ENCODE assay signal across 3 cellular contexts in the genomic region with DNA sequence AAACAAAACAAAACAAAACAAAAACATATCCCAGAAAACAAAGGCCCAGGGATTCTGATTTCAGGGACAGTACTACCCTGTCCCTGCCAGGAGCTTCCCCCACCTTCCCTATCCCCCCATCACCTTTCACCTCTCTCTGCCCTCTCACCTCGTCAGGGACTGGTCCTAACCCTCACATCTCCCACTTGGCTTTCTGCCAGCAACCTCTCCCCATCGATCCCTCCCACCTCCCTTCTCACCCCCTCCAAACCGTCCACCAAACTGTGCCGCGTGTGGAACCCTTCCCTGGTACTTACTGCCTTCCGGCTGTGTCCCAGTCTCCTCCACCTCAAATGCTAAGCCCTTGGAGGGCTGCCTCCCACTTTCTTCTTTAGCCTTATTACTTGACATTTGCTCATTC.
A peak's percentile ranks its signal among the peaks of the same experiment; 100 is the strongest.
TF ChIP-seq lines count a peak whose summit lies in the region.

No MANE protein-coding gene starts in this region.

TF ChIP-seq in HEK293, 187 proteins besides CTCF, POLR2A, EP300 and RAD21:
- TF ChIP-seq ZNF398 (tag by site-specific recombination; IDR thresholded peaks at IDR 0.05) (peak; percentile 29; the same call in 1 of the 2 replicates), ZNF777 (tag by site-specific recombination; IDR thresholded peaks at IDR 0.05; ENCODE audit: borderline replicate concordance) (no peak)

TF ChIP-seq in K562, 482 proteins besides CTCF, POLR2A, EP300 and RAD21:
- TF ChIP-seq LCOR (CRISPR knock-in tag; IDR thresholded peaks at IDR 0.05) (no peak), NCOA6 (IDR thresholded peaks at IDR 0.05) (no peak), NFIC (IDR thresholded peaks at IDR 0.05) (peak; percentile 76)
- TF ChIP-seq, protein P1, sequence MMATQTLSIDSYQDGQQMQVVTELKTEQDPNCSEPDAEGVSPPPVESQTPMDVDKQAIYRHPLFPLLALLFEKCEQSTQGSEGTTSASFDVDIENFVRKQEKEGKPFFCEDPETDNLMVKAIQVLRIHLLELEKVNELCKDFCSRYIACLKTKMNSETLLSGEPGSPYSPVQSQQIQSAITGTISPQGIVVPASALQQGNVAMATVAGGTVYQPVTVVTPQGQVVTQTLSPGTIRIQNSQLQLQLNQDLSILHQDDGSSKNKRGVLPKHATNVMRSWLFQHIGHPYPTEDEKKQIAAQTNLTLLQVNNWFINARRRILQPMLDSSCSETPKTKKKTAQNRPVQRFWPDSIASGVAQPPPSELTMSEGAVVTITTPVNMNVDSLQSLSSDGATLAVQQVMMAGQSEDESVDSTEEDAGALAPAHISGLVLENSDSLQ (IDR thresholded peaks at IDR 0.05), result no peak
TF ChIP-seq in K562: peak in this region for 1.

TF ChIP-seq in SK-N-SH treated with all-trans-retinoic acid at 6 μM for 48 hours, 23 proteins besides CTCF, POLR2A, EP300 and RAD21:
- TF ChIP-seq ZC3H10 (CRISPR knock-in tag; IDR thresholded peaks at IDR 0.05) (no peak), CSRNP3 (CRISPR knock-in tag; IDR thresholded peaks at IDR 0.05) (no peak), ZNF565 (CRISPR knock-in tag; conservative IDR thresholded peaks at IDR 0.05; ENCODE audit: low read depth) (no peak), RARB (CRISPR knock-in tag; IDR thresholded peaks at IDR 0.05) (no peak), ESRRG (CRISPR knock-in tag; IDR thresholded peaks at IDR 0.05) (no peak), GLIS3 (CRISPR knock-in tag; IDR thresholded peaks at IDR 0.05) (no peak), ZNF8 (CRISPR knock-in tag; IDR thresholded peaks at IDR 0.05) (no peak), TCF4 (CRISPR knock-in tag; IDR thresholded peaks at IDR 0.05; ENCODE audit: borderline replicate concordance) (no peak), CREB5 (CRISPR knock-in tag; IDR thresholded peaks at IDR 0.05; ENCODE audit: low read depth) (no peak), ARNTL (CRISPR knock-in tag; IDR thresholded peaks at IDR 0.05; ENCODE audit: borderline replicate concordance, low read depth) (no peak), ZFP3 (CRISPR knock-in tag; IDR thresholded peaks at IDR 0.05) (no peak)
TF ChIP-seq in SK-N-SH treated with all-trans-retinoic acid at 6 μM for 48 hours: peak in this region for 0.
